ENCODE assay signal across 11 cellular contexts in genomic region chr19:38695319-38695683, GRCh38. TPM values are rescaled to one million over a fixed set of nuclear protein-coding genes. Genes with fewer than 3 reads are reported as not detected.
DNase-seq lines count a peak whose midpoint lies in the region; ATAC-seq, FAIRE-seq and TF ChIP-seq lines count a peak whose summit lies in the region.
"Had no signal": no experiment of that assay in that cellular context is flagged by ENCODE, and none has a peak within 500 bp of the region (broad histone marks: within the 10 kb centered on the region; RNA-seq: fewer than 3 reads in every experiment).

No MANE protein-coding gene starts in this region.

- H3K9me3 ChIP-seq in adrenal gland (replicated peaks in 1 of 3) (no peaks in the 10 kb centered on the region), HepG2 (ENCODE audit: low read length) (no peaks in the 10 kb centered on the region), subcutaneous abdominal adipose tissue (ENCODE audit: control insufficient read depth in 5 of 5, low read length in 5 of 5) (no peaks in the 10 kb centered on the region)

- no peak overlapping the region for H3K4me2 ChIP-seq in HepG2 (ENCODE audit: low read depth, low read length)

- H3K27me3 Mint-ChIP-seq in IgD-negative memory B cell, result no peaks in the 10 kb centered on the region
- no peaks in the 10 kb centered on the region for H3K27me3 Mint-ChIP-seq in activated naive CD4-positive, alpha-beta T cell treated with anti-CD3 and anti-CD28 coated beads, Interleukin-2, amount 10 ng/mL, durations not matched to agents 7 days and 5 days

- H3K27me3 ChIP-seq in adrenal gland, result no peaks in the 10 kb centered on the region
- no peaks in the 10 kb centered on the region for H3K27me3 ChIP-seq in HepG2 (ENCODE audit: control insufficient read depth in 1 of 2, insufficient read depth in 2 of 2, low read length in 2 of 2)
- H3K27me3 ChIP-seq in subcutaneous abdominal adipose tissue (ENCODE audit: control insufficient read depth in 5 of 5, insufficient read depth in 4 of 5, low read length in 5 of 5), result no peaks in the 10 kb centered on the region

- H3K4me1 Mint-ChIP-seq in IgD-negative memory B cell, result peaks cover 28 to 44% (median 35%) of the 10 kb centered on the region in 3 donors
- peaks cover 72% of the 10 kb centered on the region for H3K4me1 Mint-ChIP-seq in activated naive CD4-positive, alpha-beta T cell treated with anti-CD3 and anti-CD28 coated beads, Interleukin-2, amount 10 ng/mL, durations not matched to agents 7 days and 5 days

- WGBS in adrenal gland, 4 donors, result 19 to 28% (median 24%) methylated on average over 5 to 9 of the region's 9 CpGs
- WGBS in HepG2 (ENCODE audit: low lambda C conversion rate), result 89% methylated on average over 7 of the region's 9 CpGs

- H3K27ac ChIP-seq in adrenal gland (peak overlapping the region in 4 of 5 donors; percentile 23 to 93 (median 80)), HepG2 (ENCODE audit: extremely low read length, insufficient read depth, low read length) (no peak overlapping the region), subcutaneous abdominal adipose tissue (ENCODE audit: low read depth, low read length) (peak overlapping the region; percentile 46)

- peaks cover 38 to 91% of the 10 kb centered on the region in 2 donors for H3K4me1 ChIP-seq in adrenal gland (replicated peaks in 1 of 2)
- H3K4me1 ChIP-seq in HepG2 (ENCODE audit: insufficient read depth, low read length), result peaks cover 100% of the 10 kb centered on the region
- H3K4me1 ChIP-seq in subcutaneous abdominal adipose tissue (ENCODE audit: control insufficient read depth in 5 of 5, insufficient read depth in 5 of 5, low read length in 5 of 5), result peaks cover 28 to 88% (median 85%) of the 10 kb centered on the region in 5 donors

- ATAC-seq in HepG2 (no peak), GM19395 (IDR thresholded peaks at IDR 0.05; ENCODE audit: unreplicated experiment) (no peak)

- no peak for TF ChIP-seq RAD21 in HepG2 (CRISPR knock-in tag; IDR thresholded peaks at IDR 0.05)

- in situ Hi-C loops in HepG2 (cut with HindIII; ENCODE audit: extremely low pct_ligation_motif_present, low pct_unique_long_range_greater_than_20kb), result no loop called here

- peak overlapping the region; percentile 9 to 95 (median 74) for H3K4me3 Mint-ChIP-seq in IgD-negative memory B cell
- no peak overlapping the region for H3K4me3 Mint-ChIP-seq in activated naive CD4-positive, alpha-beta T cell treated with anti-CD3 and anti-CD28 coated beads, Interleukin-2, amount 10 ng/mL, durations not matched to agents 7 days and 5 days

- H3K4me3 ChIP-seq in adrenal gland (no peak overlapping the region), HepG2 (replicated peaks in 1 of 3; ENCODE audit: insufficient read depth in 1 of 3, low read depth in 2 of 3, low read length in 3 of 3) (no peak overlapping the region), subcutaneous abdominal adipose tissue (ENCODE audit: low read depth in 1 of 5, low read length in 5 of 5) (peak overlapping the region in 1 of 5 donors; percentile 6)

- CTCF ChIA-PET in HepG2 (lab: Yijun Ruan, JAX; ENCODE audit: low intra/inter-chr PET ratio, low total read pairs), result no interaction called here
- CTCF ChIA-PET in activated naive CD4-positive, alpha-beta T cell treated with anti-CD3 and anti-CD28 coated beads, Interleukin-2, amount 10 ng/mL, durations not matched to agents 7 days and 5 days (lab: Charles Lee), result no interaction called here

- H3K79me2 ChIP-seq in HepG2 (ENCODE audit: insufficient read depth, low read length), result peaks cover 95% of the 10 kb centered on the region

- H3K36me3 ChIP-seq in adrenal gland (replicated peaks in 1 of 2) (no peaks in the 10 kb centered on the region), HepG2 (replicated peaks in 1 of 2; ENCODE audit: control insufficient read depth in 1 of 2, insufficient read depth in 2 of 2, low read length in 2 of 2) (peaks cover 26 to 52% of the 10 kb centered on the region in 2 experiments), subcutaneous abdominal adipose tissue (ENCODE audit: control insufficient read depth in 5 of 5, insufficient read depth in 5 of 5, low read length in 5 of 5) (peaks cover 0 to 23% (median 12%) of the 10 kb centered on the region in 5 donors)

- no peaks in the 10 kb centered on the region for H3K9me3 Mint-ChIP-seq in IgD-negative memory B cell
- H3K9me3 Mint-ChIP-seq in activated naive CD4-positive, alpha-beta T cell treated with anti-CD3 and anti-CD28 coated beads, Interleukin-2, amount 10 ng/mL, durations not matched to agents 7 days and 5 days, result no peaks in the 10 kb centered on the region

- peaks cover 14% of the 10 kb centered on the region; the same call in 1 of the 2 replicates for H4K20me1 ChIP-seq in HepG2 (ENCODE audit: insufficient read depth, low read length)

- POLR2A ChIA-PET in HepG2 (lab: Yijun Ruan, JAX), result interaction anchor here (1.5 kb wide), 1 partner anchor 48 kb away, joined by 4 read pairs; the partner anchor contains the start of gene ACTN4

- no TSS peak for BruUV-seq in HepG2 (replicated peaks; lab: Mats Ljungman, UMichigan)

- FAIRE-seq in HepG2 (lab: Jason Lieb, UNC), result no peak

- TF ChIP-seq CTCF in adrenal gland (IDR thresholded peaks at IDR 0.05) (no peak), HepG2 (CRISPR knock-in tag; IDR thresholded peaks at IDR 0.05) (no peak)

- H2AFZ ChIP-seq in HepG2 (ENCODE audit: low read length), result no peak overlapping the region

- intact Hi-C loops in adrenal gland (cut with DNase I), result no loop called here
- intact Hi-C loops in HepG2 (cut with micrococcal nuclease; ENCODE audit: unreplicated experiment), result no loop called here

- H3K9ac ChIP-seq in HepG2 (ENCODE audit: insufficient read depth, low read depth, low read length) (no peak overlapping the region), subcutaneous abdominal adipose tissue (ENCODE audit: low read length in 5 of 5) (no peak overlapping the region)

- no peak for TF ChIP-seq POLR2A in adrenal gland (IDR thresholded peaks at IDR 0.05)
- TF ChIP-seq POLR2A in HepG2 (IDR thresholded peaks at IDR 0.05; ENCODE audit: insufficient read depth in 1 of 2, low read depth in 2 of 2, low read length in 2 of 2), result no peak

- no peak for TF ChIP-seq EP300 in HepG2 (IDR thresholded peaks at IDR 0.05; ENCODE audit: low read depth in 2 of 2, low read length in 2 of 2)
- no peak for TF ChIP-seq EP300 in HepG2 (CRISPR knock-in tag; IDR thresholded peaks at IDR 0.05; ENCODE audit: borderline replicate concordance)

- H3K36me3 Mint-ChIP-seq in IgD-negative memory B cell, result no peaks in the 10 kb centered on the region
- H3K36me3 Mint-ChIP-seq in activated naive CD4-positive, alpha-beta T cell treated with anti-CD3 and anti-CD28 coated beads, Interleukin-2, amount 10 ng/mL, durations not matched to agents 7 days and 5 days, result peaks cover 38% of the 10 kb centered on the region

- DNase-seq in adrenal gland (peak in 1 of 7 donors; percentile 55), HepG2 (ENCODE audit: low spot score) (no peak), NCI-H2196 (lab: John Stamatoyannopoulos, UW; ENCODE audit: unreplicated experiment) (no peak), D341Med (ENCODE audit: low spot score) (no peak)
- DNase-seq in activated naive CD4-positive, alpha-beta T cell treated with anti-CD3 and anti-CD28 coated beads, Interleukin-2, amount 10 ng/mL, durations not matched to agents 7 days and 5 days, result no peak
- DNase-seq: amygdala; NCI-H1436 treated with DMSO at 0.1 percent for 48 hours; stimulated activated CD4-positive, alpha-beta T cell treated with anti-CD3 and anti-CD28 coated beads, Interleukin-2, amount 100 ng/mL, for 24 hours had no signal

- H3K27ac Mint-ChIP-seq in IgD-negative memory B cell, result peak overlapping the region; percentile 14 to 85 (median 68)
- H3K27ac Mint-ChIP-seq in activated naive CD4-positive, alpha-beta T cell treated with anti-CD3 and anti-CD28 coated beads, Interleukin-2, amount 10 ng/mL, durations not matched to agents 7 days and 5 days, result no peak overlapping the region

RNA-seq across cellular contexts. Expression of gene ACTN4, which starts 47.9 kb away (rescaled TPM):
- polyA plus RNA-seq in IgD-negative memory B cell (21.8 TPM), adrenal gland (100 to 1,000 TPM; 148 to 586 (median 554) TPM), HepG2 (2011; rRNA removed) (171 and 223 TPM in 2 replicates)
- total RNA-seq in adrenal gland (100 to 1,000 TPM; 430 to 773 (median 575) TPM), HepG2 (2016; rRNA removed; fragmentation: Illumina TruSeq; extraction: Trizol) (167 and 192 TPM in 2 replicates)
- 13.8 and 15.0 TPM in 2 replicates for total RNA-seq in HepG2 (2016; cell fraction: cytosol; rRNA removed; fragmentation: Illumina TruSeq; extraction: Trizol; ENCODE audit: low read depth)
- 122 and 176 TPM in 2 replicates for total RNA-seq in HepG2 (2016; cell fraction: insoluble cytoplasmic fraction; rRNA removed; fragmentation: Illumina TruSeq; extraction: Trizol)
- total RNA-seq in HepG2 (2016; cell fraction: membrane; rRNA removed; fragmentation: Illumina TruSeq; extraction: Trizol), result 28.6 and 34.1 TPM in 2 replicates
- 148 and 165 TPM in 2 replicates for total RNA-seq in HepG2 (2016; cell fraction: nucleus; rRNA removed; fragmentation: Illumina TruSeq; extraction: Trizol)
- 82.2 and 91.7 TPM in 2 replicates for polyA plus RNA-seq in HepG2 (2011; cell fraction: cytosol; rRNA removed)
- 437 and 620 TPM in 2 replicates for polyA plus RNA-seq in HepG2 (2011; cell fraction: nucleus; rRNA removed)
- polyA plus RNA-seq in HepG2 (2012), result 222 and 260 TPM in 2 replicates
- 5.8 and 8.5 TPM in 2 replicates for polyA plus RNA-seq in HepG2 (2016; cell fraction: cytosol; fragmentation: Illumina TruSeq; extraction: Trizol; ENCODE audit: low read depth)
- 192 and 256 TPM in 2 replicates for polyA plus RNA-seq in HepG2 (2016; cell fraction: insoluble cytoplasmic fraction; fragmentation: Illumina TruSeq; extraction: Trizol; ENCODE audit: low read depth)
- 20.9 and 27.6 TPM in 2 replicates for polyA plus RNA-seq in HepG2 (2016; cell fraction: membrane; fragmentation: Illumina TruSeq; extraction: Trizol; ENCODE audit: low read depth)
- polyA plus RNA-seq in HepG2 (2016; cell fraction: nucleus; fragmentation: Illumina TruSeq; extraction: Trizol; ENCODE audit: insufficient read depth, low read depth), result 435 and 441 TPM in 2 replicates
- polyA minus RNA-seq in HepG2 (2011; rRNA and poly(A)+ RNA removed; ENCODE audit: low replicate concordance), result 172 and 192 TPM in 2 replicates
- polyA minus RNA-seq in HepG2 (2011; cell fraction: cytosol; rRNA and poly(A)+ RNA removed), result 86.2 and 95.5 TPM in 2 replicates
- polyA minus RNA-seq in HepG2 (2011; cell fraction: nucleus; rRNA and poly(A)+ RNA removed), result 73.1 and 75.2 TPM in 2 replicates

RNA-seq across cellular contexts. Expression of gene CAPN12, which starts 49.0 kb away (rescaled TPM):
- polyA plus RNA-seq in IgD-negative memory B cell (31.6 TPM), adrenal gland (10 to 100 TPM in 2 of 3 donors, under 1 TPM in 1; 0.68 to 23.1 (median 11.2) TPM), HepG2 (2011; rRNA removed) (13.6 and 20.4 TPM in 2 replicates)
- total RNA-seq in adrenal gland (1 to 10 TPM in 5 of 8 donors, under 1 TPM in 2, not detected in 1; 0.39 to 5.0 (median 3.7) TPM), HepG2 (2016; rRNA removed; fragmentation: Illumina TruSeq; extraction: Trizol) (0.62 and 1.6 TPM in 2 replicates)
- total RNA-seq in HepG2 (2016; cell fraction: cytosol; rRNA removed; fragmentation: Illumina TruSeq; extraction: Trizol; ENCODE audit: low read depth), result 1.0 and 1.2 TPM in 2 replicates
- total RNA-seq in HepG2 (2016; cell fraction: insoluble cytoplasmic fraction; rRNA removed; fragmentation: Illumina TruSeq; extraction: Trizol), result 0.30 and 1.3 TPM in 2 replicates
- total RNA-seq in HepG2 (2016; cell fraction: membrane; rRNA removed; fragmentation: Illumina TruSeq; extraction: Trizol), result 0.49 and 0.59 TPM in 2 replicates
- total RNA-seq in HepG2 (2016; cell fraction: nucleus; rRNA removed; fragmentation: Illumina TruSeq; extraction: Trizol), result 2.3 and 2.9 TPM in 2 replicates
- 3.4 and 3.8 TPM in 2 replicates for polyA plus RNA-seq in HepG2 (2011; cell fraction: cytosol; rRNA removed)
- polyA plus RNA-seq in HepG2 (2011; cell fraction: nucleus; rRNA removed), result 230 and 249 TPM in 2 replicates
- 8.4 and 11.4 TPM in 2 replicates for polyA plus RNA-seq in HepG2 (2012)
- polyA plus RNA-seq in HepG2 (2016; cell fraction: cytosol; fragmentation: Illumina TruSeq; extraction: Trizol; ENCODE audit: low read depth), result 0.35 and 0.73 TPM in 2 replicates
- polyA plus RNA-seq in HepG2 (2016; cell fraction: insoluble cytoplasmic fraction; fragmentation: Illumina TruSeq; extraction: Trizol; ENCODE audit: low read depth), result 0.66 and 0.96 TPM in 2 replicates
- polyA plus RNA-seq in HepG2 (2016; cell fraction: membrane; fragmentation: Illumina TruSeq; extraction: Trizol; ENCODE audit: low read depth), result 0.66 and 0.81 TPM in 2 replicates
- polyA plus RNA-seq in HepG2 (2016; cell fraction: nucleus; fragmentation: Illumina TruSeq; extraction: Trizol; ENCODE audit: insufficient read depth, low read depth), result 16.2 and 18.9 TPM in 2 replicates
- 4.4 TPM in 1 of 2 replicates, not detected in the other for polyA minus RNA-seq in HepG2 (2011; rRNA and poly(A)+ RNA removed; ENCODE audit: low replicate concordance)
- polyA minus RNA-seq in HepG2 (2011; cell fraction: cytosol; rRNA and poly(A)+ RNA removed), result 0.69 and 2.0 TPM in 2 replicates
- polyA minus RNA-seq in HepG2 (2011; cell fraction: nucleus; rRNA and poly(A)+ RNA removed), result 10.0 and 11.6 TPM in 2 replicates
